8 cellular contexts compared by ENCODE assay signal in genomic region chr15:40308844-40309189, GRCh38. TPM values are rescaled to one million over a fixed set of nuclear protein-coding genes. Genes with fewer than 3 reads are reported as not detected.
DNase-seq lines count a peak whose midpoint lies in the region; ATAC-seq and TF ChIP-seq lines count a peak whose summit lies in the region.

No MANE protein-coding gene starts in this region.

- WGBS in heart right ventricle, 2 donors, result 64 to 76% methylated on average over 7 of the region's 7 CpGs
- WGBS in thymus, result 35% methylated on average over 7 of the region's 7 CpGs
- 72 to 77% (median 75%) methylated on average over 7 of the region's 7 CpGs for whole genome bisulfite sequencing in ovary, 3 donors

- H3K4me1 ChIP-seq in heart right ventricle (peaks cover 0 to 47% (median 6%) of the 10 kb centered on the region in 9 donors), thymus (ENCODE audit: control insufficient read depth, insufficient read depth, low read length) (peaks cover 8% of the 10 kb centered on the region), ovary (ENCODE audit: insufficient read depth) (no peaks in the 10 kb centered on the region)

- TF ChIP-seq EP300 in ovary (IDR thresholded peaks at IDR 0.05), result no peak

- H3K4me3 ChIP-seq in heart right ventricle (peak overlapping the region in 3 of 10 donors; percentile 21 to 60 (median 36)), thymus (ENCODE audit: low read length) (peak overlapping the region; percentile 52), ovary (no peak overlapping the region)

- H3K27me3 Mint-ChIP-seq in activated T-cell treated with anti-CD3 and anti-CD28 coated beads, Interleukin-2, amount 50 U/mL, for 4 hours (ENCODE audit: low read depth), result no peaks in the 10 kb centered on the region

- H3K36me3 ChIP-seq in heart right ventricle (peaks cover 0 to 1% (median 0%) of the 10 kb centered on the region in 9 donors), thymus (ENCODE audit: control insufficient read depth, insufficient read depth) (no peaks in the 10 kb centered on the region), ovary (no peaks in the 10 kb centered on the region)

- no peak for TF ChIP-seq CTCF in heart right ventricle (IDR thresholded peaks at IDR 0.05)
- TF ChIP-seq CTCF in ovary (IDR thresholded peaks at IDR 0.05), result no peak

- H3K4me3 Mint-ChIP-seq in activated T-cell treated with anti-CD3 and anti-CD28 coated beads, Interleukin-2, amount 50 U/mL, for 4 hours, result peak overlapping the region; percentile 95

- no peaks in the 10 kb centered on the region for H3K9me3 ChIP-seq in heart right ventricle
- H3K9me3 ChIP-seq in thymus (ENCODE audit: control insufficient read depth), result no peaks in the 10 kb centered on the region
- H3K9me3 ChIP-seq in ovary, result no peaks in the 10 kb centered on the region

- ATAC-seq in activated T-cell treated with anti-CD3 and anti-CD28 coated beads, Interleukin-2, amount 50 U/mL, for 4 hours, result peak; percentile 33
- ATAC-seq in heart right ventricle, result peak in 7 of 8 donors; percentile 25 to 43 (median 35)
- ATAC-seq in HG02678 (IDR thresholded peaks at IDR 0.05; ENCODE audit: unreplicated experiment), result no peak
- ATAC-seq in GM18867 (IDR thresholded peaks at IDR 0.05; ENCODE audit: unreplicated experiment), result no peak

- H3K9me3 Mint-ChIP-seq in activated T-cell treated with anti-CD3 and anti-CD28 coated beads, Interleukin-2, amount 50 U/mL, for 4 hours, result no peaks in the 10 kb centered on the region

- intact Hi-C loops in heart right ventricle (cut with DNase I), result no loop called here
- intact Hi-C loops in ovary (cut with DNase I), result no loop called here

- H3K36me3 Mint-ChIP-seq in activated T-cell treated with anti-CD3 and anti-CD28 coated beads, Interleukin-2, amount 50 U/mL, for 4 hours (ENCODE audit: insufficient read depth), result peaks cover 3% of the 10 kb centered on the region

- no peak for DNase-seq in activated T-cell treated with anti-CD3 and anti-CD28 coated beads, Interleukin-2, amount 50 U/mL, for 4 hours
- DNase-seq in activated T-cell treated with anti-CD3 and anti-CD28 coated beads, Interleukin-2, amount 50 U/mL, for 1 hour, result no peak
- DNase-seq in SKM-1 (lab: John Stamatoyannopoulos, UW; ENCODE audit: unreplicated experiment) (peak; percentile 84), heart right ventricle (no peak), ovary (no peak)

- H3K4me1 Mint-ChIP-seq in activated T-cell treated with anti-CD3 and anti-CD28 coated beads, Interleukin-2, amount 50 U/mL, for 4 hours (ENCODE audit: low read depth), result peaks cover 55% of the 10 kb centered on the region

- TF ChIP-seq POLR2A in ovary (IDR thresholded peaks at IDR 0.05), result no peak

- H3K27ac ChIP-seq in heart right ventricle (peak overlapping the region in 1 of 10 donors; percentile 98), thymus (ENCODE audit: low read depth) (peak overlapping the region; percentile 76), ovary (no peak overlapping the region)

- H3K27me3 ChIP-seq in heart right ventricle (peaks cover 0 to 3% (median 0%) of the 10 kb centered on the region in 7 donors), thymus (ENCODE audit: control insufficient read depth, insufficient read depth) (no peaks in the 10 kb centered on the region), ovary (no peaks in the 10 kb centered on the region)

RNA-seq across cellular contexts. Expression of gene PLCB2, which starts 1.1 kb away (rescaled TPM):
- 10 to 100 TPM; 41.7 to 50.3 (median 48.6) TPM for total RNA-seq in activated T-cell treated with anti-CD3 and anti-CD28 coated beads, Interleukin-2, amount 50 U/mL, for 4 hours
- total RNA-seq in heart right ventricle (10 to 100 TPM in 2 of 10 donors, 1 to 10 TPM in 8; 1.2 to 24.4 (median 4.9) TPM), ovary (10 to 100 TPM in 1 of 7 donors, 1 to 10 TPM in 6; 1.9 to 13.9 (median 6.0) TPM)
- polyA plus RNA-seq in heart right ventricle (10 to 100 TPM in 1 of 2 donors, 1 to 10 TPM in 1; 4.2 to 14.6 TPM), thymus (125 TPM), ovary (1 to 10 TPM; 3.2 to 8.6 TPM)

RNA-seq across cellular contexts. Expression of gene INAFM2, which starts 14.7 kb away (rescaled TPM):
- total RNA-seq in activated T-cell treated with anti-CD3 and anti-CD28 coated beads, Interleukin-2, amount 50 U/mL, for 4 hours, result 10 to 100 TPM; 11.4 to 13.3 (median 13.3) TPM
- 10 to 100 TPM; 32.5 to 63.9 (median 40.9) TPM for total RNA-seq in heart right ventricle
- 10 to 100 TPM; 19.8 to 56.1 TPM for polyA plus RNA-seq in heart right ventricle
- polyA plus RNA-seq in thymus, result 12.8 TPM
- total RNA-seq in ovary, result 10 to 100 TPM in 6 of 7 donors, 1 to 10 TPM in 1; 8.1 to 50.6 (median 30.6) TPM
- polyA plus RNA-seq in ovary, result 10 to 100 TPM in 1 of 2 donors, 1 to 10 TPM in 1; 7.4 to 31.2 TPM

RNA-seq across cellular contexts. Expression of gene ANKRD63, which starts 26.0 kb away (rescaled TPM):
- total RNA-seq in activated T-cell treated with anti-CD3 and anti-CD28 coated beads, Interleukin-2, amount 50 U/mL, for 4 hours, result not detected
- total RNA-seq in heart right ventricle (1 to 10 TPM in 1 of 10 donors, under 1 TPM in 3, not detected in 6; 0.26 to 1.9 (median 0.44) TPM), ovary (under 1 TPM in 1 of 7 donors, not detected in 6; 0.27 TPM)
- polyA plus RNA-seq in heart right ventricle (not detected), thymus (not detected), ovary (not detected)

RNA-seq across cellular contexts. Expression of gene CCDC9B, which starts 31.9 kb away (rescaled TPM):
- total RNA-seq in activated T-cell treated with anti-CD3 and anti-CD28 coated beads, Interleukin-2, amount 50 U/mL, for 4 hours, result under 1 TPM; 0.13 to 0.30 (median 0.25) TPM
- 100 to 1,000 TPM; 113 to 190 (median 151) TPM for total RNA-seq in heart right ventricle
- polyA plus RNA-seq in heart right ventricle, result 10 to 100 TPM; 13.0 to 97.4 TPM
- 3.6 TPM for polyA plus RNA-seq in thymus
- total RNA-seq in ovary, result 10 to 100 TPM in 4 of 7 donors, 1 to 10 TPM in 3; 1.8 to 22.2 (median 12.7) TPM
- 1 to 10 TPM; 2.9 to 4.3 TPM for polyA plus RNA-seq in ovary

RNA-seq across cellular contexts. Expression of gene PHGR1, which starts 42.0 kb away (rescaled TPM):
- under 1 TPM in 1 of 3 donors, not detected in 2; 0.54 TPM for total RNA-seq in activated T-cell treated with anti-CD3 and anti-CD28 coated beads, Interleukin-2, amount 50 U/mL, for 4 hours
- total RNA-seq in heart right ventricle, result not detected
- polyA plus RNA-seq in heart right ventricle, result not detected
- polyA plus RNA-seq in thymus, result 4.5 TPM
- 1 to 10 TPM in 1 of 7 donors, not detected in 6; 4.5 TPM for total RNA-seq in ovary
- polyA plus RNA-seq in ovary, result under 1 TPM in 1 of 2 donors, not detected in 1; 0.96 TPM

Comparison
In these comparisons a context has a peak if more than half of its experiments do, and no peak if none do; other contexts are left out.
1. ATAC-seq: peak in activated T-cell treated with anti-CD3 and anti-CD28 coated beads, Interleukin-2, amount 50 U/mL, for 4 hours (2 of 2) and heart right ventricle (7 of 8); none in HG02678 (single experiment) and GM18867 (single experiment).